In genomic region chr11:130066338-130066737, GRCh38 we compare ENCODE assay signal across 18 cellular contexts.
"Had no signal": no experiment of that assay in that cellular context is flagged by ENCODE, and none has a peak within 500 bp of the region (broad histone marks: within the 10 kb centered on the region; RNA-seq: fewer than 3 reads in every experiment).

No MANE protein-coding gene starts in this region.

- H3K27me3 ChIP-seq: left lung, tibial artery had no signal

- H3K9me3 ChIP-seq: left lung, tibial artery had no signal

- H3K36me3 ChIP-seq: left lung, tibial artery had no signal

- H3K27ac ChIP-seq: left lung, tibial artery had no signal

- DNase-seq: activated B cell treated with CpG ODN at 0.5 μM for 24 hours; activated CD4-positive, alpha-beta memory T cell treated with anti-CD3 and anti-CD28 coated beads, Interleukin-2, amount 10 ng/mL, durations not matched to agents 7 days and 5 days; activated CD4-positive, alpha-beta T cell treated with anti-CD3 and anti-CD28 coated beads for 48 hours; activated CD8-positive, alpha-beta memory T cell treated with anti-CD3 and anti-CD28 coated beads, Interleukin-2, amount 10 ng/mL, durations not matched to agents 7 days and 5 days; activated naive CD4-positive, alpha-beta T cell; activated naive CD8-positive, alpha-beta T cell treated with anti-CD3 and anti-CD28 coated beads for 36 hours; amniotic stem cell; effector CD8-positive, alpha-beta T cell; hippocampal formation; left lung; nephron progenitor cell; nucleus accumbens; stimulated activated CD8-positive, alpha-beta memory T cell treated with anti-CD3 and anti-CD28 coated beads, Interleukin-4, amount 100 ng/mL, for 48 hours; stimulated activated naive CD4-positive, alpha-beta T cell; tibial artery had no signal

- FAIRE-seq: islet of Langerhans, urothelium cell line had no signal

- H3K4me3 ChIP-seq: left lung, tibial artery had no signal

- ATAC-seq: activated CD8-positive, alpha-beta memory T cell treated with anti-CD3 and anti-CD28 coated beads, Interleukin-2, amount 10 ng/mL, durations not matched to agents 7 days and 5 days; esophagus mucosa; left lung had no signal
